12 cellular contexts compared by ENCODE assay signal in genomic region chr4:2858451-2859217, GRCh38. TPM values are rescaled to one million over a fixed set of nuclear protein-coding genes. Genes with fewer than 3 reads are reported as not detected.
DNase-seq lines count a peak whose midpoint lies in the region; ATAC-seq and TF ChIP-seq lines count a peak whose summit lies in the region.
"Had no signal": no experiment of that assay in that cellular context is flagged by ENCODE, and none has a peak within 500 bp of the region (broad histone marks: within the 10 kb centered on the region; RNA-seq: fewer than 3 reads in every experiment).

No MANE protein-coding gene starts in this region.

- H3K4me1 ChIP-seq in CD8-positive, alpha-beta memory T cell (ENCODE audit: insufficient read depth, low read length) = peaks cover 74% of the 10 kb centered on the region
- peaks cover 90% of the 10 kb centered on the region for H3K4me1 ChIP-seq in psoas muscle

- peak overlapping the region; percentile 17 to 93 (median 34) for H3K27ac Mint-ChIP-seq in CD8-positive, alpha-beta memory T cell
- peak overlapping the region in 1 of 2 donors; percentile 80 for H3K27ac Mint-ChIP-seq in effector memory CD8-positive, alpha-beta T cell

- no peak for TF ChIP-seq CTCF in psoas muscle (IDR thresholded peaks at IDR 0.05)

- no peaks in the 10 kb centered on the region for H3K27me3 ChIP-seq in CD8-positive, alpha-beta memory T cell (ENCODE audit: insufficient read depth, low read length, poor library complexity, severe bottlenecking)
- H3K27me3 ChIP-seq in psoas muscle (ENCODE audit: insufficient read depth in 3 of 3, low read length in 2 of 3) = no peaks in the 10 kb centered on the region

- CTCF ChIA-PET in CD8-positive, alpha-beta memory T cell (lab: Charles Lee) = interaction anchor here (1.1 kb wide), 1 partner anchor 8 kb away, joined by 3 read pairs; no protein-coding TSS in a partner anchor

- H3K27me3 Mint-ChIP-seq in CD8-positive, alpha-beta memory T cell = no peaks in the 10 kb centered on the region
- no peaks in the 10 kb centered on the region for H3K27me3 Mint-ChIP-seq in effector memory CD8-positive, alpha-beta T cell

- H3K9me3 ChIP-seq in CD8-positive, alpha-beta memory T cell (ENCODE audit: low read length) = no peaks in the 10 kb centered on the region
- H3K9me3 ChIP-seq in psoas muscle = no peaks in the 10 kb centered on the region

- no peak overlapping the region for H3K27ac ChIP-seq in CD8-positive, alpha-beta memory T cell (ENCODE audit: low read depth, low read length)
- H3K27ac ChIP-seq in psoas muscle = peak overlapping the region; percentile 81
- H3K27ac ChIP-seq: epithelial cell of prostate had no signal

- 42 to 53% (median 48%) methylated on average over 7 of the region's 7 CpGs for WGBS in psoas muscle, 3 donors

- H3K4me3 Mint-ChIP-seq in CD8-positive, alpha-beta memory T cell = peak overlapping the region in 1 of 7 donors; percentile 44
- no peak overlapping the region for H3K4me3 Mint-ChIP-seq in effector memory CD8-positive, alpha-beta T cell
- H3K4me3 Mint-ChIP-seq: activated T-cell treated with anti-CD3 and anti-CD28 coated beads, Interleukin-2, amount 50 U/mL, for 4 hours had no signal

- no peak overlapping the region for H3K4me3 ChIP-seq in CD8-positive, alpha-beta memory T cell (ENCODE audit: low read length)
- no peak overlapping the region for H3K4me3 ChIP-seq in psoas muscle

- peaks cover 71 to 91% (median 85%) of the 10 kb centered on the region in 3 donors for H3K4me1 Mint-ChIP-seq in CD8-positive, alpha-beta memory T cell
- peaks cover 54 to 76% of the 10 kb centered on the region in 2 donors for H3K4me1 Mint-ChIP-seq in effector memory CD8-positive, alpha-beta T cell (ENCODE audit: low read depth in 2 of 2)

- POLR2A ChIA-PET in CD8-positive, alpha-beta memory T cell (lab: Charles Lee) = no interaction called here

- intact Hi-C loops in Right ventricle myocardium superior (cut with DNase I) (no loop called here), psoas muscle (cut with DNase I) (no loop called here)

- peak; percentile 58 for ATAC-seq in Right ventricle myocardium superior (ENCODE audit: poor library complexity)
- peak; percentile 49 to 85 (median 78) for ATAC-seq in psoas muscle
- ATAC-seq in effector memory CD8-positive, alpha-beta T cell (replicated peaks) = no peak
- no peak for ATAC-seq in GM21447 (IDR thresholded peaks at IDR 0.05; ENCODE audit: unreplicated experiment)
- ATAC-seq: activated T-cell treated with anti-CD3 and anti-CD28 coated beads, Interleukin-2, amount 50 U/mL, for 4 hours had no signal

- H3K36me3 Mint-ChIP-seq in CD8-positive, alpha-beta memory T cell = peaks cover 0 to 29% (median 8%) of the 10 kb centered on the region in 3 donors
- H3K36me3 Mint-ChIP-seq in effector memory CD8-positive, alpha-beta T cell (ENCODE audit: insufficient read depth) = peaks cover 22% of the 10 kb centered on the region

- H3K9me3 Mint-ChIP-seq in CD8-positive, alpha-beta memory T cell = no peaks in the 10 kb centered on the region
- no peaks in the 10 kb centered on the region for H3K9me3 Mint-ChIP-seq in effector memory CD8-positive, alpha-beta T cell
- H3K9me3 Mint-ChIP-seq: activated T-cell treated with anti-CD3 and anti-CD28 coated beads, Interleukin-2, amount 50 U/mL, for 4 hours had no signal

- DNase-seq in CD8-positive, alpha-beta memory T cell = no peak
- DNase-seq in RPMI7951 (ENCODE audit: low read depth) (peak; percentile 22), Right ventricle myocardium superior (no peak), psoas muscle (no peak), occipital lobe (lab: John Stamatoyannopoulos, UW) (no peak), retina (no peak)
- no peak for DNase-seq in effector memory CD8-positive, alpha-beta T cell
- DNase-seq: activated T-cell treated with anti-CD3 and anti-CD28 coated beads, Interleukin-2, amount 50 U/mL, for 4 hours; NCI-H446 treated with DMSO at 0.1 percent for 48 hours; stimulated activated CD4-positive, alpha-beta T cell treated with anti-CD3 and anti-CD28 coated beads, Interleukin-2, amount 100 ng/mL, for 24 hours had no signal

- H3K36me3 ChIP-seq in CD8-positive, alpha-beta memory T cell (ENCODE audit: insufficient read depth, low read length) = peaks cover 15% of the 10 kb centered on the region
- peaks cover 3 to 5% of the 10 kb centered on the region in 2 donors for H3K36me3 ChIP-seq in psoas muscle (ENCODE audit: insufficient read depth in 1 of 2, low read depth in 1 of 2)

RNA-seq across cellular contexts. Expression of gene ADD1, which starts 15.0 kb away (rescaled TPM):
- 100 to 1,000 TPM; 185 to 192 TPM for total RNA-seq in CD8-positive, alpha-beta memory T cell
- polyA plus RNA-seq in CD8-positive, alpha-beta memory T cell = 217 TPM
- 115 and 136 TPM in 2 replicates for total RNA-seq in RPMI7951 (2014; rRNA removed; shearing (Covaris generic))
- total RNA-seq in Right ventricle myocardium superior (217 TPM), psoas muscle (100 to 1,000 TPM; 163 to 214 (median 187) TPM), occipital lobe (166 TPM)
- 100 to 1,000 TPM; 124 to 224 (median 126) TPM for polyA plus RNA-seq in psoas muscle

Comparison
In these comparisons a context has a peak if more than half of its experiments do, and no peak if none do; other contexts are left out.
1. ATAC-seq: peak in Right ventricle myocardium superior (single experiment) and psoas muscle (4 of 4); none in effector memory CD8-positive, alpha-beta T cell (single experiment) and GM21447 (single experiment).